ENCODE assay signal across 9 cellular contexts in genomic region chr5:132271251-132272246, GRCh38. TPM values are rescaled to one million over a fixed set of nuclear protein-coding genes. Genes with fewer than 3 reads are reported as not detected.
DNase-seq lines count a peak whose midpoint lies in the region; ATAC-seq and TF ChIP-seq lines count a peak whose summit lies in the region.
"Had no signal": no experiment of that assay in that cellular context is flagged by ENCODE, and none has a peak within 500 bp of the region (broad histone marks: within the 10 kb centered on the region; RNA-seq: fewer than 3 reads in every experiment).

No MANE protein-coding gene starts in this region.

- peaks cover 0 to 1% (median 0%) of the 10 kb centered on the region in 7 donors for H3K9me3 Mint-ChIP-seq in CD4-positive, CD25-positive, alpha-beta regulatory T cell
- peaks cover 0 to 1% (median 0%) of the 10 kb centered on the region in 7 donors for H3K9me3 Mint-ChIP-seq in naive B cell

- no peaks in the 10 kb centered on the region for H3K9me3 ChIP-seq in CD4-positive, CD25-positive, alpha-beta regulatory T cell (ENCODE audit: control insufficient read depth in 2 of 2, low read length in 2 of 2)

- peaks cover 3% of the 10 kb centered on the region for H3K27me3 ChIP-seq in CD4-positive, CD25-positive, alpha-beta regulatory T cell (ENCODE audit: control insufficient read depth, insufficient read depth, low read length)
- no peaks in the 10 kb centered on the region; the same call in 1 of the 2 replicates for H3K27me3 ChIP-seq in H7 (ENCODE audit: control insufficient read depth, insufficient read depth, low read length)

- no peaks in the 10 kb centered on the region for H3K4me1 ChIP-seq in CD4-positive, CD25-positive, alpha-beta regulatory T cell (ENCODE audit: control insufficient read depth, insufficient read depth, low read length, poor library complexity, severe bottlenecking)

- H3K27ac ChIP-seq in CD4-positive, CD25-positive, alpha-beta regulatory T cell (ENCODE audit: insufficient read depth, low read length, poor library complexity, severe bottlenecking) = no peak overlapping the region
- no peak overlapping the region for H3K27ac ChIP-seq in coronary artery

- H3K4me3 Mint-ChIP-seq in CD4-positive, CD25-positive, alpha-beta regulatory T cell = peak overlapping the region in 2 of 4 donors; percentile 24 to 62
- peak overlapping the region in 7 of 8 donors; percentile 56 to 86 (median 78) for H3K4me3 Mint-ChIP-seq in naive B cell

- H3K4me1 Mint-ChIP-seq in CD4-positive, CD25-positive, alpha-beta regulatory T cell = peaks cover 0 to 16% (median 5%) of the 10 kb centered on the region in 4 donors
- H3K4me1 Mint-ChIP-seq in naive B cell = peaks cover 9 to 17% (median 14%) of the 10 kb centered on the region in 3 donors

- TF ChIP-seq CTCF in coronary artery (IDR thresholded peaks at IDR 0.05) (no peak), GM20000 (IDR thresholded peaks at IDR 0.05; ENCODE audit: extremely low read depth, missing control alignments) (no peak)

- H3K36me3 Mint-ChIP-seq in CD4-positive, CD25-positive, alpha-beta regulatory T cell = no peaks in the 10 kb centered on the region
- no peaks in the 10 kb centered on the region for H3K36me3 Mint-ChIP-seq in naive B cell

- H3K4me3 ChIP-seq in CD4-positive, CD25-positive, alpha-beta regulatory T cell (ENCODE audit: low read depth, low read length) = no peak overlapping the region
- no peak overlapping the region for H3K4me3 ChIP-seq in H7 (ENCODE audit: insufficient read depth, low read depth, low read length)
- H3K4me3 ChIP-seq in coronary artery = no peak overlapping the region

- no peak overlapping the region for H3K27ac Mint-ChIP-seq in CD4-positive, CD25-positive, alpha-beta regulatory T cell
- H3K27ac Mint-ChIP-seq in naive B cell = peak overlapping the region in 1 of 6 donors; percentile 69

- DNase-seq in CD4-positive, CD25-positive, alpha-beta regulatory T cell = peak in 2 of 3 donors; percentile 12 to 36
- DNase-seq in H7 (peak; percentile 73), coronary artery (ENCODE audit: low spot score) (peak; percentile 74), naive B cell (no peak), GM20000 (ENCODE audit: low spot score) (no peak)
- DNase-seq: NCI-H510A had no signal

- no peaks in the 10 kb centered on the region for H3K36me3 ChIP-seq in CD4-positive, CD25-positive, alpha-beta regulatory T cell (ENCODE audit: control insufficient read depth, insufficient read depth, low read length)
- H3K36me3 ChIP-seq in H7 (replicated peaks; ENCODE audit: control insufficient read depth, insufficient read depth, low read length) = no peaks in the 10 kb centered on the region

- peaks cover 18% of the 10 kb centered on the region for H3K27me3 Mint-ChIP-seq in CD4-positive, CD25-positive, alpha-beta regulatory T cell
- peaks cover 18 to 35% (median 19%) of the 10 kb centered on the region in 3 donors for H3K27me3 Mint-ChIP-seq in naive B cell

- ATAC-seq in CD4-positive, CD25-positive, alpha-beta regulatory T cell (ENCODE audit: low read depth in 2 of 2) = peak in 1 of 2 donors; percentile 26
- ATAC-seq in naive B cell (ENCODE audit: low read depth in 2 of 2) = peak; percentile 53 to 57
- ATAC-seq in HG02981 (IDR thresholded peaks at IDR 0.05; ENCODE audit: unreplicated experiment) = no peak
- ATAC-seq in HG03097 (IDR thresholded peaks at IDR 0.05; ENCODE audit: low FRiP score, unreplicated experiment) = no peak
- no peak for ATAC-seq in HG02763 (IDR thresholded peaks at IDR 0.05; ENCODE audit: unreplicated experiment)

RNA-seq across cellular contexts. Expression of gene PDLIM4, which starts 14.1 kb away (rescaled TPM):
- not detected for total RNA-seq in CD4-positive, CD25-positive, alpha-beta regulatory T cell
- not detected for polyA plus RNA-seq in CD4-positive, CD25-positive, alpha-beta regulatory T cell
- 4.7 and 11.2 TPM in 2 replicates for total RNA-seq in H7 (2014; rRNA removed; shearing (Covaris generic))
- not detected for polyA plus RNA-seq in naive B cell (ENCODE audit: low read depth in 6 of 6)

RNA-seq across cellular contexts. Expression of gene SLC22A4, which starts 22.6 kb away (rescaled TPM):
- not detected for total RNA-seq in CD4-positive, CD25-positive, alpha-beta regulatory T cell
- not detected for polyA plus RNA-seq in CD4-positive, CD25-positive, alpha-beta regulatory T cell
- total RNA-seq in H7 (2014; rRNA removed; shearing (Covaris generic)) = 0.17 and 0.81 TPM in 2 replicates
- not detected for polyA plus RNA-seq in naive B cell (ENCODE audit: low read depth in 6 of 6)

RNA-seq across cellular contexts. Expression of gene P4HA2, which starts 43.9 kb away (rescaled TPM):
- not detected for total RNA-seq in CD4-positive, CD25-positive, alpha-beta regulatory T cell
- polyA plus RNA-seq in CD4-positive, CD25-positive, alpha-beta regulatory T cell = not detected
- total RNA-seq in H7 (2014; rRNA removed; shearing (Covaris generic)) = 5.4 and 8.4 TPM in 2 replicates
- under 1 TPM in 2 of 6 donors, not detected in 4; 0.45 to 0.73 TPM for polyA plus RNA-seq in naive B cell (ENCODE audit: low read depth in 6 of 6)

Comparison
In these comparisons a context has a peak if more than half of its experiments do, and no peak if none do; other contexts are left out.
1. ATAC-seq: peak in naive B cell (2 of 2); none in HG02981 (single experiment), HG03097 (single experiment) and HG02763 (single experiment).
2. DNase-seq: peak in CD4-positive, CD25-positive, alpha-beta regulatory T cell (2 of 3), H7 (single experiment) and coronary artery (single experiment); none in naive B cell (single experiment) and GM20000 (single experiment).